ENCODE assay signal across 8 cellular contexts in genomic region chr9:128771094-128771721, GRCh38. TPM values are rescaled to one million over a fixed set of nuclear protein-coding genes. Genes with fewer than 3 reads are reported as not detected.
DNase-seq lines count a peak whose midpoint lies in the region; ATAC-seq and TF ChIP-seq lines count a peak whose summit lies in the region.

No MANE protein-coding gene starts in this region.

- DNase-seq in NCI-H748 (lab: John Stamatoyannopoulos, UW; ENCODE audit: unreplicated experiment), result peak; percentile 67
- DNase-seq in NCI-H748 treated with DMSO at 0.1 percent for 48 hours (lab: John Stamatoyannopoulos, UW), result no peak
- no peak for DNase-seq in Peyer's patch
- peak; percentile 52 for DNase-seq in mesendoderm
- no peak for DNase-seq in Ammon's horn (ENCODE audit: low spot score)

- H3K4ac ChIP-seq in mesendoderm (ENCODE audit: low read depth, low read length), result no peak overlapping the region

- H3K27ac ChIP-seq in Peyer's patch (peak overlapping the region; percentile 92 to 95 (median 94)), duodenal mucosa (ENCODE audit: low read depth, low read length) (peak overlapping the region; percentile 79), mesendoderm (ENCODE audit: low read depth, low read length) (peak overlapping the region; percentile 60), urinary bladder (ENCODE audit: low read depth) (peak overlapping the region; percentile 87)

- peak in 1 of 2 donors; percentile 14 for TF ChIP-seq POLR2A in Peyer's patch (IDR thresholded peaks at IDR 0.05)

- no peak for TF ChIP-seq CTCF in Peyer's patch (IDR thresholded peaks at IDR 0.05)

- H2AK5ac ChIP-seq in mesendoderm (ENCODE audit: low read length), result no peak overlapping the region

- H3K56ac ChIP-seq in mesendoderm (ENCODE audit: low read length), result peak overlapping the region; percentile 93

- no peak overlapping the region for H4K8ac ChIP-seq in mesendoderm (ENCODE audit: low read depth, low read length)

- H3K27me3 ChIP-seq in Peyer's patch (no peaks in the 10 kb centered on the region), duodenal mucosa (ENCODE audit: control insufficient read depth in 1 of 2, insufficient read depth in 2 of 2, low read length in 2 of 2) (no peaks in the 10 kb centered on the region), mesendoderm (ENCODE audit: insufficient read depth, low read length, poor library complexity) (no peaks in the 10 kb centered on the region)

- H3K4me2 ChIP-seq in mesendoderm (ENCODE audit: low read length), result peak overlapping the region; percentile 93

- peak overlapping the region; percentile 29 for H3K18ac ChIP-seq in mesendoderm (ENCODE audit: low read length)

- no peak overlapping the region for H2BK15ac ChIP-seq in mesendoderm (replicated peaks; ENCODE audit: low read depth)

- H3K36me3 ChIP-seq in Peyer's patch, result peaks cover 0 to 10% (median 0%) of the 10 kb centered on the region in 3 donors
- H3K36me3 ChIP-seq in duodenal mucosa (ENCODE audit: control insufficient read depth in 1 of 2, insufficient read depth in 2 of 2, low read length in 2 of 2), result peaks cover 6 to 8% of the 10 kb centered on the region in 2 donors
- H3K36me3 ChIP-seq in mesendoderm (ENCODE audit: control insufficient read depth, insufficient read depth, low read length), result no peaks in the 10 kb centered on the region
- H3K36me3 ChIP-seq in urinary bladder (ENCODE audit: insufficient read depth), result no peaks in the 10 kb centered on the region

- peak; percentile 34 for ATAC-seq in HG02759 (IDR thresholded peaks at IDR 0.05; ENCODE audit: unreplicated experiment)

- H2BK5ac ChIP-seq in mesendoderm (ENCODE audit: low read length), result no peak overlapping the region

- H3K79me1 ChIP-seq in mesendoderm (ENCODE audit: low read length), result no peaks in the 10 kb centered on the region

- H3K79me2 ChIP-seq in mesendoderm (ENCODE audit: control insufficient read depth, insufficient read depth, low read length), result no peaks in the 10 kb centered on the region

- no peak overlapping the region for H3K23ac ChIP-seq in mesendoderm (ENCODE audit: low read length)

- H3K9ac ChIP-seq in duodenal mucosa (ENCODE audit: low read depth in 1 of 2, low read length in 2 of 2), result peak overlapping the region; percentile 95 to 99
- H3K9ac ChIP-seq in mesendoderm (ENCODE audit: low read length), result peak overlapping the region; percentile 85

- no peak overlapping the region for H2BK120ac ChIP-seq in mesendoderm (ENCODE audit: low read depth, low read length)

- H3K9me3 ChIP-seq in Peyer's patch (no peaks in the 10 kb centered on the region), duodenal mucosa (ENCODE audit: control insufficient read depth in 1 of 2, low read length in 2 of 2) (no peaks in the 10 kb centered on the region)

- no CpG with 5 or more reads among the region's 28 CpGs for WGBS in mesendoderm (ENCODE audit: extremely low coverage, insufficient coverage, low lambda C conversion rate)
- 1% methylated on average over 28 of the region's 28 CpGs for WGBS in urinary bladder

- no peak overlapping the region for H4K5ac ChIP-seq in mesendoderm (ENCODE audit: low read length)

- H3K4me3 ChIP-seq in Peyer's patch, result peak overlapping the region; percentile 83 to 98 (median 92)
- peak overlapping the region; percentile 84 to 99 for H3K4me3 ChIP-seq in duodenal mucosa (ENCODE audit: low read depth in 1 of 2, low read length in 2 of 2)
- peak overlapping the region; percentile 77 for H3K4me3 ChIP-seq in mesendoderm (ENCODE audit: low read length)
- H3K4me3 ChIP-seq in urinary bladder (ENCODE audit: low read depth, low read length), result peak overlapping the region; percentile 95

- peaks cover 0 to 22% (median 2%) of the 10 kb centered on the region in 4 donors for H3K4me1 ChIP-seq in Peyer's patch
- H3K4me1 ChIP-seq in duodenal mucosa (ENCODE audit: control insufficient read depth in 1 of 2, insufficient read depth in 2 of 2, low read length in 2 of 2), result peaks cover 12 to 13% of the 10 kb centered on the region in 2 donors
- H3K4me1 ChIP-seq in mesendoderm (ENCODE audit: control insufficient read depth, low read depth, low read length), result no peaks in the 10 kb centered on the region
- peaks cover 4% of the 10 kb centered on the region for H3K4me1 ChIP-seq in urinary bladder (ENCODE audit: insufficient read depth)

RNA-seq across cellular contexts. Expression of gene ZER1, which starts 0.5 kb away (rescaled TPM):
- total RNA-seq in Peyer's patch, result 100 to 1,000 TPM in 1 of 4 donors, 10 to 100 TPM in 3; 83.1 to 114 (median 88.1) TPM
- polyA plus RNA-seq in mesendoderm (2013, experiment 1 of 2), result 12.9 TPM
- polyA plus RNA-seq in mesendoderm (2013, experiment 2 of 2), result 12.7 TPM
- 15.9 TPM for total RNA-seq in urinary bladder
- 51.8 TPM for polyA plus RNA-seq in urinary bladder

RNA-seq across cellular contexts. Expression of gene TBC1D13, which starts 15.8 kb away (rescaled TPM):
- total RNA-seq in Peyer's patch, result 10 to 100 TPM; 26.8 to 48.7 (median 45.7) TPM
- 19.4 TPM for polyA plus RNA-seq in mesendoderm (2013, experiment 1 of 2)
- 19.3 TPM for polyA plus RNA-seq in mesendoderm (2013, experiment 2 of 2)
- 8.2 TPM for total RNA-seq in urinary bladder
- polyA plus RNA-seq in urinary bladder, result 22.5 TPM

RNA-seq across cellular contexts. Expression of gene ENDOG, which starts 47.1 kb away (rescaled TPM):
- total RNA-seq in Peyer's patch (10 to 100 TPM in 3 of 4 donors, 1 to 10 TPM in 1; 9.9 to 53.6 (median 40.5) TPM), urinary bladder (6.4 TPM)
- 9.6 TPM for polyA plus RNA-seq in mesendoderm (2013, experiment 1 of 2)
- polyA plus RNA-seq in mesendoderm (2013, experiment 2 of 2), result 9.5 TPM
- 20.7 TPM for polyA plus RNA-seq in urinary bladder

RNA-seq across cellular contexts. Expression of gene ZDHHC12, which starts 47.3 kb away (rescaled TPM):
- total RNA-seq in Peyer's patch (100 to 1,000 TPM in 3 of 4 donors, 10 to 100 TPM in 1; 21.5 to 177 (median 138) TPM), urinary bladder (6.3 TPM)
- polyA plus RNA-seq in mesendoderm (2013, experiment 1 of 2), result 30.3 TPM
- 31.1 TPM for polyA plus RNA-seq in mesendoderm (2013, experiment 2 of 2)
- polyA plus RNA-seq in urinary bladder, result 35.5 TPM

RNA-seq across cellular contexts. Expression of gene SPOUT1, which starts 58.4 kb away (rescaled TPM):
- total RNA-seq in Peyer's patch (10 to 100 TPM; 33.5 to 48.7 (median 34.9) TPM), urinary bladder (10.6 TPM)
- 22.9 TPM for polyA plus RNA-seq in mesendoderm (2013, experiment 1 of 2)
- polyA plus RNA-seq in mesendoderm (2013, experiment 2 of 2), result 22.4 TPM
- polyA plus RNA-seq in urinary bladder, result 22.4 TPM

Comparison
In these comparisons a context has a peak if more than half of its experiments do, and no peak if none do; other contexts are left out.
1. DNase-seq: peak in NCI-H748 (single experiment) and mesendoderm (single experiment); none in NCI-H748 treated with DMSO at 0.1 percent for 48 hours (single experiment), Peyer's patch (0 of 3) and Ammon's horn (single experiment).
2. Peak in every context shown above with its lines, with median percentiles within 50 percentile points of each other: H3K27ac ChIP-seq and H3K4me3 ChIP-seq.